In genomic region chr3:194466761-194467356, GRCh38 we compare ENCODE assay signal across 20 cellular contexts. TPM values are rescaled to one million over a fixed set of nuclear protein-coding genes. Genes with fewer than 3 reads are reported as not detected.
DNase-seq lines count a peak whose midpoint lies in the region; ATAC-seq and TF ChIP-seq lines count a peak whose summit lies in the region.
"Had no signal": no experiment of that assay in that cellular context is flagged by ENCODE, and none has a peak within 500 bp of the region (broad histone marks: within the 10 kb centered on the region; RNA-seq: fewer than 3 reads in every experiment).

No MANE protein-coding gene starts in this region.

- no peak overlapping the region for H3K9ac ChIP-seq in GM23248

- H3K36me3 ChIP-seq in GM23248 (ENCODE audit: low read depth) (0 out of 2 replicates have a peak, but pooled peaks cover 1% of the 10 kb centered on the region), RWPE2 (ENCODE audit: low read depth) (peaks cover 24% of the 10 kb centered on the region)
- H3K36me3 ChIP-seq: Peyer's patch had no signal

- in situ Hi-C loops in GM23248 (cut with MboI): no loop called here

- H3K9me2 ChIP-seq in GM23248 (ENCODE audit: insufficient read depth): no peaks in the 10 kb centered on the region

- H3K4me3 ChIP-seq in GM23248 (no peak overlapping the region), RWPE2 (ENCODE audit: severe bottlenecking) (no peak overlapping the region)
- H3K4me3 ChIP-seq: Peyer's patch had no signal

- peak overlapping the region; percentile 13 for H3K27ac Mint-ChIP-seq in activated CD8-positive, alpha-beta T cell treated with anti-CD3 and anti-CD28 coated beads for 36 hours
- no peak overlapping the region for H3K27ac Mint-ChIP-seq in activated CD8-positive, alpha-beta T cell treated with anti-CD3 and anti-CD28 coated beads, Interleukin-2, amount 10 ng/mL, durations not matched to agents 7 days and 5 days
- H3K27ac Mint-ChIP-seq: T-helper 1 cell treated with Interleukin-12 subunit alpha and Interleukin-12 subunit beta and Interleukin-4 antibody, amounts not matched to agents 30 μg/mL and 1 μg/mL, for 36 hours had no signal

- H3K9me3 ChIP-seq in GM23248 (ENCODE audit: low read depth) (no peaks in the 10 kb centered on the region), RWPE2 (ENCODE audit: severe bottlenecking) (peaks cover 2% of the 10 kb centered on the region)
- H3K9me3 ChIP-seq: Peyer's patch had no signal

- intact Hi-C loops in activated CD8-positive, alpha-beta T cell treated with anti-CD3 and anti-CD28 coated beads for 36 hours (cut with micrococcal nuclease): no loop called here

- H3K4me1 ChIP-seq in GM23248 (ENCODE audit: insufficient read depth): peaks cover 46% of the 10 kb centered on the region
- peaks cover 12% of the 10 kb centered on the region for H3K4me1 ChIP-seq in RWPE2 (ENCODE audit: insufficient read depth, poor library complexity, severe bottlenecking)
- H3K4me1 ChIP-seq: Peyer's patch had no signal

- no peak for ATAC-seq in activated CD8-positive, alpha-beta T cell treated with anti-CD3 and anti-CD28 coated beads for 36 hours
- no peak for ATAC-seq in activated CD8-positive, alpha-beta T cell treated with anti-CD3 and anti-CD28 coated beads, Interleukin-2, amount 10 ng/mL, durations not matched to agents 7 days and 5 days
- 0 out of 3 replicates have a peak, but pooled peaks have one; percentile 31 for ATAC-seq in RWPE2 (ENCODE audit: low read depth)
- ATAC-seq in left lobe of liver: peak; percentile 22

- CTCF ChIA-PET in activated CD8-positive, alpha-beta T cell treated with anti-CD3 and anti-CD28 coated beads for 36 hours (lab: Charles Lee): interaction anchor here (0.8 to 1.9 kb wide), 3 partner anchors 9 to 127 kb away, joined by 4 to 6 read pairs (median 5); no protein-coding TSS in a partner anchor
- CTCF ChIA-PET in activated CD8-positive, alpha-beta T cell treated with anti-CD3 and anti-CD28 coated beads, Interleukin-2, amount 10 ng/mL, durations not matched to agents 7 days and 5 days (lab: Charles Lee): interaction anchor here (1.0 to 2.6 kb wide), 5 partner anchors 9 to 127 kb away, joined by 3 to 10 read pairs (median 3); no protein-coding TSS in a partner anchor
- CTCF ChIA-PET in GM10248 (lab: Yijun Ruan, JAX): interaction anchor here (1.0 to 2.7 kb wide), 5 partner anchors 10 to 128 kb away, joined by 3 to 13 read pairs (median 5); no protein-coding TSS in a partner anchor

- peaks cover 100% of the 10 kb centered on the region for H3K79me2 ChIP-seq in GM23248 (ENCODE audit: insufficient read depth)

- no peak overlapping the region for H3K4me3 Mint-ChIP-seq in activated CD8-positive, alpha-beta T cell treated with anti-CD3 and anti-CD28 coated beads for 36 hours
- H3K4me3 Mint-ChIP-seq in activated CD8-positive, alpha-beta T cell treated with anti-CD3 and anti-CD28 coated beads, Interleukin-2, amount 10 ng/mL, durations not matched to agents 7 days and 5 days: no peak overlapping the region
- H3K4me3 Mint-ChIP-seq: T-helper 1 cell treated with Interleukin-12 subunit alpha and Interleukin-12 subunit beta and Interleukin-4 antibody, amounts not matched to agents 30 μg/mL and 1 μg/mL, for 36 hours had no signal

- TF ChIP-seq CTCF in activated CD8-positive, alpha-beta T cell treated with anti-CD3 and anti-CD28 coated beads for 36 hours (IDR thresholded peaks at IDR 0.05): no peak
- TF ChIP-seq CTCF in RWPE2 (IDR thresholded peaks at IDR 0.05; ENCODE audit: poor library complexity, severe bottlenecking) (no peak), GM10248 (IDR thresholded peaks at IDR 0.05; ENCODE audit: control extremely low read depth, extremely low read depth, low read depth, missing control alignments) (no peak)

- H3K4me1 Mint-ChIP-seq in activated CD8-positive, alpha-beta T cell treated with anti-CD3 and anti-CD28 coated beads for 36 hours (ENCODE audit: low read depth): peaks cover 37% of the 10 kb centered on the region
- H3K4me1 Mint-ChIP-seq in activated CD8-positive, alpha-beta T cell treated with anti-CD3 and anti-CD28 coated beads, Interleukin-2, amount 10 ng/mL, durations not matched to agents 7 days and 5 days (ENCODE audit: low read depth): peaks cover 8% of the 10 kb centered on the region

- H3F3A ChIP-seq in GM23248 (ENCODE audit: insufficient read depth): 0 out of 2 replicates have a peak, but pooled peaks cover 7% of the 10 kb centered on the region

- H3K36me3 Mint-ChIP-seq in activated CD8-positive, alpha-beta T cell treated with anti-CD3 and anti-CD28 coated beads for 36 hours (ENCODE audit: low read depth): peaks cover 6% of the 10 kb centered on the region
- H3K36me3 Mint-ChIP-seq in activated CD8-positive, alpha-beta T cell treated with anti-CD3 and anti-CD28 coated beads, Interleukin-2, amount 10 ng/mL, durations not matched to agents 7 days and 5 days (ENCODE audit: low read depth): no peaks in the 10 kb centered on the region

- H3K9me3 Mint-ChIP-seq in activated CD8-positive, alpha-beta T cell treated with anti-CD3 and anti-CD28 coated beads for 36 hours: no peaks in the 10 kb centered on the region
- no peaks in the 10 kb centered on the region for H3K9me3 Mint-ChIP-seq in activated CD8-positive, alpha-beta T cell treated with anti-CD3 and anti-CD28 coated beads, Interleukin-2, amount 10 ng/mL, durations not matched to agents 7 days and 5 days (ENCODE audit: insufficient read depth)
- H3K9me3 Mint-ChIP-seq: T-helper 1 cell treated with Interleukin-12 subunit alpha and Interleukin-12 subunit beta and Interleukin-4 antibody, amounts not matched to agents 30 μg/mL and 1 μg/mL, for 36 hours had no signal

- DNase-seq in activated CD8-positive, alpha-beta T cell treated with anti-CD3 and anti-CD28 coated beads for 36 hours: no peak
- DNase-seq in activated CD8-positive, alpha-beta T cell treated with anti-CD3 and anti-CD28 coated beads, Interleukin-2, amount 10 ng/mL, durations not matched to agents 7 days and 5 days: no peak
- peak; percentile 37 for DNase-seq in GM23248
- DNase-seq in RWPE2 (ENCODE audit: low spot score): no peak
- no peak for DNase-seq in left lobe of liver (ENCODE audit: low spot score)
- DNase-seq in glomerular visceral epithelial cell (ENCODE audit: extremely low spot score): no peak
- DNase-seq in GM10248 (ENCODE audit: extremely low spot score): no peak
- no peak for DNase-seq in NCI-H187 (lab: John Stamatoyannopoulos, UW)
- DNase-seq: 8988T, COR-L47, H7, Kasumi-1, NCI-H1417 treated with DMSO at 0.1 percent for 48 hours, NCI-H2029 treated with DMSO at 0.1 percent for 48 hours, NCI-H2171 treated with DMSO at 0.1 percent for 48 hours, NCI-H748 treated with DMSO at 0.1 percent for 48 hours, Peyer's patch, SHP77 had no signal

- H3K27me3 ChIP-seq in GM23248 (replicated peaks; ENCODE audit: insufficient read depth) (no peaks in the 10 kb centered on the region), RWPE2 (ENCODE audit: insufficient read depth, poor library complexity, severe bottlenecking) (no peaks in the 10 kb centered on the region)
- H3K27me3 ChIP-seq: Peyer's patch had no signal

- no peak overlapping the region for H2AFZ ChIP-seq in GM23248

- H3K27me3 Mint-ChIP-seq in activated CD8-positive, alpha-beta T cell treated with anti-CD3 and anti-CD28 coated beads for 36 hours: no peaks in the 10 kb centered on the region
- no peaks in the 10 kb centered on the region for H3K27me3 Mint-ChIP-seq in activated CD8-positive, alpha-beta T cell treated with anti-CD3 and anti-CD28 coated beads, Interleukin-2, amount 10 ng/mL, durations not matched to agents 7 days and 5 days (ENCODE audit: low read depth)

- H3K27ac ChIP-seq in GM23248 (0 out of 2 replicates have a peak overlapping the region, but pooled peaks have one; percentile 0), RWPE2 (ENCODE audit: poor library complexity, severe bottlenecking) (no peak overlapping the region)
- H3K27ac ChIP-seq: C4-2B, Peyer's patch had no signal

- POLR2A ChIA-PET in activated CD8-positive, alpha-beta T cell treated with anti-CD3 and anti-CD28 coated beads for 36 hours (lab: Charles Lee): interaction anchor here (0.6 to 1.2 kb wide), 7 partner anchors 10 to 622 kb away, joined by 3 to 5 read pairs (median 3); partner anchors contain the start of gene ATP13A3
- POLR2A ChIA-PET in activated CD8-positive, alpha-beta T cell treated with anti-CD3 and anti-CD28 coated beads, Interleukin-2, amount 10 ng/mL, durations not matched to agents 7 days and 5 days (lab: Charles Lee): no interaction called here
- POLR2A ChIA-PET in GM10248 (lab: Yijun Ruan, JAX): no interaction called here

- 62 to 66% methylated on average over 2 of the region's 2 CpGs for WGBS in GM23248 (ENCODE audit: low coverage in 1 of 2, low lambda C conversion rate in 2 of 2, missing lambda C conversion rate in 2 of 2), 2 experiments

- peaks cover 5% of the 10 kb centered on the region; the same call in 1 of the 2 replicates for H4K20me1 ChIP-seq in GM23248 (ENCODE audit: insufficient read depth)

- no peak overlapping the region for H3K4me2 ChIP-seq in GM23248 (ENCODE audit: unreplicated experiment)

RNA-seq across cellular contexts. Expression of gene ATP13A3, which starts 19.9 kb away (rescaled TPM):
- 100 to 1,000 TPM; 101 to 110 TPM for total RNA-seq in activated CD8-positive, alpha-beta T cell treated with anti-CD3 and anti-CD28 coated beads for 36 hours
- total RNA-seq in activated CD8-positive, alpha-beta T cell treated with anti-CD3 and anti-CD28 coated beads, Interleukin-2, amount 10 ng/mL, durations not matched to agents 7 days and 5 days: 10 to 100 TPM; 63.9 to 66.8 TPM
- 232 and 241 TPM in 2 replicates for total RNA-seq in GM23248 (2014; rRNA removed; shearing (Covaris generic))
- polyA plus RNA-seq in GM23248 (2016; fragmentation: Nextera tagmentation; extraction: Ambion mirVana): 22.3 and 23.7 TPM in 2 replicates
- total RNA-seq in left lobe of liver: 141 TPM

Comparison
In these comparisons a context has a peak if more than half of its experiments do, and no peak if none do; other contexts are left out.
1. ATAC-seq: peak in RWPE2 (single experiment) and left lobe of liver (single experiment); none in activated CD8-positive, alpha-beta T cell treated with anti-CD3 and anti-CD28 coated beads for 36 hours (single experiment) and activated CD8-positive, alpha-beta T cell treated with anti-CD3 and anti-CD28 coated beads, Interleukin-2, amount 10 ng/mL, durations not matched to agents 7 days and 5 days (single experiment).